In genomic region chr15:50353251-50353998, GRCh38 we compare ENCODE assay signal across 8 cellular contexts. TPM values are rescaled to one million over a fixed set of nuclear protein-coding genes. Genes with fewer than 3 reads are reported as not detected.
DNase-seq lines count a peak whose midpoint lies in the region; ATAC-seq and TF ChIP-seq lines count a peak whose summit lies in the region.

No MANE protein-coding gene starts in this region.

- ATAC-seq in HG02938 (IDR thresholded peaks at IDR 0.05; ENCODE audit: unreplicated experiment): peak; percentile 30
- peak; percentile 13; the same call in 2 of the 3 replicates for ATAC-seq in SK-N-SH treated with all-trans-retinoic acid at 6 μM for 48 hours
- peak; percentile 53 to 76 (median 59) for ATAC-seq in natural killer cell
- ATAC-seq in HG03045 (IDR thresholded peaks at IDR 0.05; ENCODE audit: unreplicated experiment): no peak

- peak overlapping the region; percentile 93 to 96 for H3K4me3 Mint-ChIP-seq in CD14-positive monocyte
- H3K4me3 Mint-ChIP-seq in endothelial cell (ENCODE audit: unreplicated experiment): peak overlapping the region; percentile 100
- H3K4me3 Mint-ChIP-seq in natural killer cell: peak overlapping the region; percentile 99

- DNase-seq in CD14-positive monocyte (ENCODE audit: low spot score) (no peak), endothelial cell (ENCODE audit: low spot score) (no peak), natural killer cell (no peak), NCI-H1930 (lab: John Stamatoyannopoulos, UW) (no peak), GM10266 (ENCODE audit: extremely low spot score) (no peak)

- peak overlapping the region; percentile 99 to 100 (median 99) for H3K27ac Mint-ChIP-seq in CD14-positive monocyte
- H3K27ac Mint-ChIP-seq in endothelial cell (ENCODE audit: unreplicated experiment): peak overlapping the region; percentile 100
- H3K27ac Mint-ChIP-seq in natural killer cell: peak overlapping the region; percentile 97 to 100

- TF ChIP-seq CTCF in CD14-positive monocyte (IDR thresholded peaks at IDR 0.05) (no peak), endothelial cell (IDR thresholded peaks at IDR 0.05; ENCODE audit: unreplicated experiment) (no peak), natural killer cell (IDR thresholded peaks at IDR 0.05) (no peak), GM10266 (IDR thresholded peaks at IDR 0.05; ENCODE audit: control insufficient read depth, insufficient read depth, low read depth, missing control alignments) (no peak)

- no peaks in the 10 kb centered on the region for H3K27me3 Mint-ChIP-seq in CD14-positive monocyte (ENCODE audit: low read depth in 3 of 3)
- H3K27me3 Mint-ChIP-seq in endothelial cell (ENCODE audit: unreplicated experiment): peaks cover 11% of the 10 kb centered on the region
- no peaks in the 10 kb centered on the region for H3K27me3 Mint-ChIP-seq in natural killer cell (ENCODE audit: low read depth in 2 of 2)

- H3K9me3 Mint-ChIP-seq in CD14-positive monocyte (no peaks in the 10 kb centered on the region), endothelial cell (ENCODE audit: unreplicated experiment) (no peaks in the 10 kb centered on the region), natural killer cell (no peaks in the 10 kb centered on the region)

- intact Hi-C loops in CD14-positive monocyte (cut with micrococcal nuclease): loop anchor here (5.0 to 10.0 kb wide), 5 partner anchors 69 to 561 kb away; partner anchors contain the start of genes USP8 (in 2 of the 2) and ATP8B4 (in 1 of the 2)
- intact Hi-C loops in natural killer cell (cut with micrococcal nuclease): loop anchor here (1.0 to 10.0 kb wide), 4 partner anchors 331 to 1196 kb away; partner anchors contain the start of genes COPS2 and TRPM7

- H3K36me3 Mint-ChIP-seq in CD14-positive monocyte (peaks cover 16 to 17% of the 10 kb centered on the region in 2 donors), endothelial cell (ENCODE audit: low read depth, unreplicated experiment) (peaks cover 7% of the 10 kb centered on the region), natural killer cell (peaks cover 8% of the 10 kb centered on the region)

- peaks cover 48% of the 10 kb centered on the region for H3K4me1 Mint-ChIP-seq in CD14-positive monocyte
- H3K4me1 Mint-ChIP-seq in endothelial cell (ENCODE audit: unreplicated experiment): peaks cover 41% of the 10 kb centered on the region
- H3K4me1 Mint-ChIP-seq in natural killer cell: peaks cover 71 to 73% of the 10 kb centered on the region in 2 donors

TF ChIP-seq in SK-N-SH treated with all-trans-retinoic acid at 6 μM for 48 hours, 23 proteins besides CTCF, POLR2A, EP300 and RAD21:
- TF ChIP-seq OSR1 (CRISPR knock-in tag; IDR thresholded peaks at IDR 0.05): no peak
TF ChIP-seq in SK-N-SH treated with all-trans-retinoic acid at 6 μM for 48 hours: peak in this region for 0.

RNA-seq across cellular contexts. Expression of gene GABPB1, which starts 1.6 kb away (rescaled TPM):
- polyA plus RNA-seq in CD14-positive monocyte: 10 to 100 TPM; 14.9 to 15.1 TPM
- total RNA-seq in endothelial cell (ENCODE audit: unreplicated experiment) (58.5 TPM), natural killer cell (10 to 100 TPM; 20.8 to 30.8 (median 26.3) TPM)
